Comparison of ENCODE assay signal across 26 cellular contexts in the genomic region with DNA sequence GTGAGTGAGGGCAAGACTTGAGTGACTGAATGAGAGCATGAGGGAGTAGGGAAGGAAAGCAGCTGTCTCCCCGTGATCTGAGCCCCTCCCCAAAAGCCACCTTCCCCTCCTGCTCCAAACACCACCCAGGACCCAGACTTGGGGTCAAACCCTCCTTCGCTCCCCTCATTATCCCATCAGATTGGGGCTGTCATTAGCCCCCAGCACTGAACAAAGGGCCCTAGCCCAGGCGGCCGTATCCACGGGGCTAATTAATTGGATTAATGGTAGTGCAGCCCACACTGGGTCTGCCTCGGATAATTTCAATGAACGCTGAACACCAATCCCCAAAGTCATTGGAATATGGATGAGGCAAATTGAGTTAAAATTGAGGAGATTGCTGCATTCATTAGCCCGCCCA.
"Had no signal": no experiment of that assay in that cellular context is flagged by ENCODE, and none has a peak within 500 bp of the region (broad histone marks: within the 10 kb centered on the region; RNA-seq: fewer than 3 reads in every experiment).

No MANE protein-coding gene starts in this region.

- H3K36me3 ChIP-seq: esophagus squamous epithelium, gastroesophageal sphincter, left ventricle myocardium inferior, lower lobe of right lung, prostate gland, spleen, tibial artery, upper lobe of right lung, vagina had no signal

- H3K4me1 ChIP-seq: left ventricle myocardium inferior, lower lobe of right lung, parathyroid adenoma, prostate gland, upper lobe of right lung, vagina had no signal

- H3K4me1 Mint-ChIP-seq: memory B cell; stimulated activated memory B cell treated with anti-CD40 and anti-IgM and Interleukin-4, amounts not matched to agents 10 μg/mL and 1 μg/mL and 100 μg/mL, for 72 hours had no signal

- H3K9me3 Mint-ChIP-seq: natural killer cell treated with Interleukin-12 subunit alpha and Interleukin-12 subunit beta and Interleukin-15 and Interleukin-18, amount 100 ng/mL, for 72 hours; stimulated activated memory B cell treated with anti-CD40 and anti-IgM and Interleukin-4, amounts not matched to agents 10 μg/mL and 1 μg/mL and 100 μg/mL, for 72 hours; stimulated activated naive CD8-positive, alpha-beta T cell treated with anti-CD3 and anti-CD28 coated beads, Interleukin-15, Interleukin-2, amounts not matched to agents 100 ng/mL and 50 ng/mL, for 24 hours had no signal

- DNase-seq: cortex of kidney; dorsolateral prefrontal cortex; effector CD8-positive, alpha-beta T cell; esophagus squamous epithelium; foreskin fibroblast; glutamatergic neuron; kidney; left cardiac atrium; left ventricle myocardium inferior; lower lobe of right lung; midbrain; spleen; stimulated activated CD4-positive, alpha-beta T cell treated with anti-CD3 and anti-CD28 coated beads, Interleukin-15, amount 100 ng/mL, for 24 hours; stimulated activated CD4-positive, alpha-beta T cell treated with anti-CD3 and anti-CD28 coated beads, Interleukin-1b, Interleukin-23, amount 100 ng/mL, for 48 hours; stimulated activated CD4-positive, alpha-beta T cell treated with anti-CD3 and anti-CD28 coated beads, Interleukin-4, amount 100 ng/mL, for 24 hours; tibial artery; upper lobe of right lung had no signal

- H3K36me3 Mint-ChIP-seq: memory B cell; natural killer cell treated with Interleukin-12 subunit alpha and Interleukin-12 subunit beta and Interleukin-15 and Interleukin-18, amount 100 ng/mL, for 72 hours; stimulated activated memory B cell treated with anti-CD40 and anti-IgM and Interleukin-4, amounts not matched to agents 10 μg/mL and 1 μg/mL and 100 μg/mL, for 72 hours had no signal

- H3K9ac ChIP-seq: parathyroid adenoma had no signal

- ATAC-seq: gastroesophageal sphincter; left cardiac atrium; lower lobe of right lung; natural killer cell treated with Interleukin-12 subunit alpha and Interleukin-12 subunit beta and Interleukin-15 and Interleukin-18, amount 100 ng/mL, for 72 hours; sciatic nerve; stimulated activated memory B cell treated with anti-CD40 and anti-IgM and Interleukin-4, amounts not matched to agents 10 μg/mL and 1 μg/mL and 100 μg/mL, for 72 hours; upper lobe of right lung had no signal

- H3K27me3 ChIP-seq: tibial artery, vagina had no signal

- H3K27ac ChIP-seq: dorsolateral prefrontal cortex, esophagus squamous epithelium, gastroesophageal sphincter, left ventricle myocardium inferior, lower lobe of right lung, parathyroid adenoma, prostate gland, spleen, tibial artery, upper lobe of right lung, vagina had no signal

- H3K4me3 Mint-ChIP-seq: memory B cell; natural killer cell treated with Interleukin-12 subunit alpha and Interleukin-12 subunit beta and Interleukin-15 and Interleukin-18, amount 100 ng/mL, for 72 hours; stimulated activated memory B cell treated with anti-CD40 and anti-IgM and Interleukin-4, amounts not matched to agents 10 μg/mL and 1 μg/mL and 100 μg/mL, for 72 hours; stimulated activated naive CD8-positive, alpha-beta T cell treated with anti-CD3 and anti-CD28 coated beads, Interleukin-15, Interleukin-2, amounts not matched to agents 100 ng/mL and 50 ng/mL, for 24 hours had no signal

- H3K27ac Mint-ChIP-seq: memory B cell; natural killer cell treated with Interleukin-12 subunit alpha and Interleukin-12 subunit beta and Interleukin-15 and Interleukin-18, amount 100 ng/mL, for 72 hours; stimulated activated memory B cell treated with anti-CD40 and anti-IgM and Interleukin-4, amounts not matched to agents 10 μg/mL and 1 μg/mL and 100 μg/mL, for 72 hours; stimulated activated naive CD8-positive, alpha-beta T cell treated with anti-CD3 and anti-CD28 coated beads, Interleukin-15, Interleukin-2, amounts not matched to agents 100 ng/mL and 50 ng/mL, for 24 hours had no signal

- H3K9me3 ChIP-seq: esophagus squamous epithelium, gastroesophageal sphincter, left ventricle myocardium inferior, lower lobe of right lung, prostate gland, spleen, tibial artery, upper lobe of right lung, vagina had no signal

- H3K4me3 ChIP-seq: dorsolateral prefrontal cortex, esophagus squamous epithelium, gastroesophageal sphincter, left ventricle myocardium inferior, lower lobe of right lung, prostate gland, spleen, tibial artery, upper lobe of right lung, vagina had no signal
